ENCODE assay signal across 1 cellular context in the genomic region with DNA sequence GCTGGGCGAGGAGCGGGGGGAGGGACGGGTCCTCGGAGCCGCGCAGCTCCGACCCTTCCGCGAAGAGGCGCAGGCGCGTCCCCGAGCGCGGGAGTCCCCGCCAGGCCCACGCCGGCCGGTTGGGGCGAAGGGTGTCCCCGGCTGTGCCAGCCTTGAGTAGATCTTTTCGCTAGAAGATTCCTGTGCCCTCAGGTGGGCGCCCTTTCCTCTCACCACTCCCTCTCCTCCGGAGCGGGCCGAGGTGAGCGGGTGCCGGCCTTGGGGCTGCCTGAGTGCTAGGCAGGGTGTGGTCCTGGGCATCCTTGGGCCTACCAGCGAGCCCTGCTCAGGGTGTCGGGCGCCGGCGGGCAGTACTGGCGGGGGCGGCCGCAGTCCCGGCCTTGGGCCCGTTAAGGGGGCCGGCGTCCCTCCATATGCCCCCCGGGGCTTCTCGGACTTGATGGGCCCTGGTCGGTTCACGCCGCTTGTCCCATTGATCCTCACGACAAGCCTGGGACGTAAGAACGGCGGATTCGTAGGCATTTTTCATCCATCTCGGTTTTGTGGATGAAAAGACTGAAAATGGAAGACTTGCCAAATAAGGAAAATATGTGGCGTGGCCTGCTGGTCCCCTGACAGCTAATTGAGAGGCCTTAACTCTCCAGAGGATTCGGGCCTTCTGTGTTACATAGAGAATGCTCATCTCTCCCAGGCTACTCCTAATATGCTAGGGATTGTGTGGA.
A peak's percentile ranks its signal among the peaks of the same experiment; 100 is the strongest.
TF ChIP-seq lines count a peak whose summit lies in the region.

No MANE protein-coding gene starts in this region.

TF ChIP-seq in HepG2, 621 proteins besides CTCF, POLR2A, EP300 and RAD21 (continued from another document and continues in another):
- TF ChIP-seq, protein P1, sequence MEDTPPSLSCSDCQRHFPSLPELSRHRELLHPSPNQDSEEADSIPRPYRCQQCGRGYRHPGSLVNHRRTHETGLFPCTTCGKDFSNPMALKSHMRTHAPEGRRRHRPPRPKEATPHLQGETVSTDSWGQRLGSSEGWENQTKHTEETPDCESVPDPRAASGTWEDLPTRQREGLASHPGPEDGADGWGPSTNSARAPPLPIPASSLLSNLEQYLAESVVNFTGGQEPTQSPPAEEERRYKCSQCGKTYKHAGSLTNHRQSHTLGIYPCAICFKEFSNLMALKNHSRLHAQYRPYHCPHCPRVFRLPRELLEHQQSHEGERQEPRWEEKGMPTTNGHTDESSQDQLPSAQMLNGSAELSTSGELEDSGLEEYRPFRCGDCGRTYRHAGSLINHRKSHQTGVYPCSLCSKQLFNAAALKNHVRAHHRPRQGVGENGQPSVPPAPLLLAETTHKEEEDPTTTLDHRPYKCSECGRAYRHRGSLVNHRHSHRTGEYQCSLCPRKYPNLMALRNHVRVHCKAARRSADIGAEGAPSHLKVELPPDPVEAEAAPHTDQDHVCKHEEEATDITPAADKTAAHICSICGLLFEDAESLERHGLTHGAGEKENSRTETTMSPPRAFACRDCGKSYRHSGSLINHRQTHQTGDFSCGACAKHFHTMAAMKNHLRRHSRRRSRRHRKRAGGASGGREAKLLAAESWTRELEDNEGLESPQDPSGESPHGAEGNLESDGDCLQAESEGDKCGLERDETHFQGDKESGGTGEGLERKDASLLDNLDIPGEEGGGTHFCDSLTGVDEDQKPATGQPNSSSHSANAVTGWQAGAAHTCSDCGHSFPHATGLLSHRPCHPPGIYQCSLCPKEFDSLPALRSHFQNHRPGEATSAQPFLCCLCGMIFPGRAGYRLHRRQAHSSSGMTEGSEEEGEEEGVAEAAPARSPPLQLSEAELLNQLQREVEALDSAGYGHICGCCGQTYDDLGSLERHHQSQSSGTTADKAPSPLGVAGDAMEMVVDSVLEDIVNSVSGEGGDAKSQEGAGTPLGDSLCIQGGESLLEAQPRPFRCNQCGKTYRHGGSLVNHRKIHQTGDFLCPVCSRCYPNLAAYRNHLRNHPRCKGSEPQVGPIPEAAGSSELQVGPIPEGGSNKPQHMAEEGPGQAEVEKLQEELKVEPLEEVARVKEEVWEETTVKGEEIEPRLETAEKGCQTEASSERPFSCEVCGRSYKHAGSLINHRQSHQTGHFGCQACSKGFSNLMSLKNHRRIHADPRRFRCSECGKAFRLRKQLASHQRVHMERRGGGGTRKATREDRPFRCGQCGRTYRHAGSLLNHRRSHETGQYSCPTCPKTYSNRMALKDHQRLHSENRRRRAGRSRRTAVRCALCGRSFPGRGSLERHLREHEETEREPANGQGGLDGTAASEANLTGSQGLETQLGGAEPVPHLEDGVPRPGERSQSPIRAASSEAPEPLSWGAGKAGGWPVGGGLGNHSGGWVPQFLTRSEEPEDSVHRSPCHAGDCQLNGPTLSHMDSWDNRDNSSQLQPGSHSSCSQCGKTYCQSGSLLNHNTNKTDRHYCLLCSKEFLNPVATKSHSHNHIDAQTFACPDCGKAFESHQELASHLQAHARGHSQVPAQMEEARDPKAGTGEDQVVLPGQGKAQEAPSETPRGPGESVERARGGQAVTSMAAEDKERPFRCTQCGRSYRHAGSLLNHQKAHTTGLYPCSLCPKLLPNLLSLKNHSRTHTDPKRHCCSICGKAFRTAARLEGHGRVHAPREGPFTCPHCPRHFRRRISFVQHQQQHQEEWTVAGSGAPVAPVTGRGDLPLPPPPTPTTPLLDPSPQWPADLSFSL (CRISPR knock-in tag; IDR thresholded peaks at IDR 0.05), result no peak
- no peak for TF ChIP-seq SETDB1 (CRISPR knock-in tag; IDR thresholded peaks at IDR 0.05; ENCODE audit: borderline replicate concordance)
- no peak for TF ChIP-seq GTF3A (CRISPR knock-in tag; conservative IDR thresholded peaks at IDR 0.05)
- TF ChIP-seq ZSCAN22 (CRISPR knock-in tag; IDR thresholded peaks at IDR 0.05), result 0 out of 2 replicates have a peak, but pooled peaks have one; percentile 5
- TF ChIP-seq ELF3 (CRISPR knock-in tag; IDR thresholded peaks at IDR 0.05), result no peak
- no peak for TF ChIP-seq NFATC3 (CRISPR knock-in tag; IDR thresholded peaks at IDR 0.05)
- no peak for TF ChIP-seq MZF1 (CRISPR knock-in tag; IDR thresholded peaks at IDR 0.05; ENCODE audit: borderline replicate concordance)
- TF ChIP-seq SYNCRIP (IDR thresholded peaks at IDR 0.05; ENCODE audit: insufficient read depth, low read depth, low read length), result no peak
- TF ChIP-seq ZFYVE20 (CRISPR knock-in tag; IDR thresholded peaks at IDR 0.05; ENCODE audit: borderline replicate concordance, low read depth), result 0 out of 2 replicates have a peak, but pooled peaks have one; percentile 2
- TF ChIP-seq KLF6 (CRISPR knock-in tag; IDR thresholded peaks at IDR 0.05), result no peak
- TF ChIP-seq, protein P2, sequence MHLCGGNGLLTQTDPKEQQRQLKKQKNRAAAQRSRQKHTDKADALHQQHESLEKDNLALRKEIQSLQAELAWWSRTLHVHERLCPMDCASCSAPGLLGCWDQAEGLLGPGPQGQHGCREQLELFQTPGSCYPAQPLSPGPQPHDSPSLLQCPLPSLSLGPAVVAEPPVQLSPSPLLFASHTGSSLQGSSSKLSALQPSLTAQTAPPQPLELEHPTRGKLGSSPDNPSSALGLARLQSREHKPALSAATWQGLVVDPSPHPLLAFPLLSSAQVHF (CRISPR knock-in tag; IDR thresholded peaks at IDR 0.05), result 0 out of 2 replicates have a peak, but pooled peaks have one; percentile 18
- TF ChIP-seq GTF2F1 (IDR thresholded peaks at IDR 0.05; ENCODE audit: low read length), result no peak
- TF ChIP-seq, protein P3, sequence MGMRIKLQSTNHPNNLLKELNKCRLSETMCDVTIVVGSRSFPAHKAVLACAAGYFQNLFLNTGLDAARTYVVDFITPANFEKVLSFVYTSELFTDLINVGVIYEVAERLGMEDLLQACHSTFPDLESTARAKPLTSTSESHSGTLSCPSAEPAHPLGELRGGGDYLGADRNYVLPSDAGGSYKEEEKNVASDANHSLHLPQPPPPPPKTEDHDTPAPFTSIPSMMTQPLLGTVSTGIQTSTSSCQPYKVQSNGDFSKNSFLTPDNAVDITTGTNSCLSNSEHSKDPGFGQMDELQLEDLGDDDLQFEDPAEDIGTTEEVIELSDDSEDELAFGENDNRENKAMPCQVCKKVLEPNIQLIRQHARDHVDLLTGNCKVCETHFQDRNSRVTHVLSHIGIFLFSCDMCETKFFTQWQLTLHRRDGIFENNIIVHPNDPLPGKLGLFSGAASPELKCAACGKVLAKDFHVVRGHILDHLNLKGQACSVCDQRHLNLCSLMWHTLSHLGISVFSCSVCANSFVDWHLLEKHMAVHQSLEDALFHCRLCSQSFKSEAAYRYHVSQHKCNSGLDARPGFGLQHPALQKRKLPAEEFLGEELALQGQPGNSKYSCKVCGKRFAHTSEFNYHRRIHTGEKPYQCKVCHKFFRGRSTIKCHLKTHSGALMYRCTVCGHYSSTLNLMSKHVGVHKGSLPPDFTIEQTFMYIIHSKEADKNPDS (CRISPR knock-in tag; IDR thresholded peaks at IDR 0.05), result no peak
- TF ChIP-seq, protein P4, sequence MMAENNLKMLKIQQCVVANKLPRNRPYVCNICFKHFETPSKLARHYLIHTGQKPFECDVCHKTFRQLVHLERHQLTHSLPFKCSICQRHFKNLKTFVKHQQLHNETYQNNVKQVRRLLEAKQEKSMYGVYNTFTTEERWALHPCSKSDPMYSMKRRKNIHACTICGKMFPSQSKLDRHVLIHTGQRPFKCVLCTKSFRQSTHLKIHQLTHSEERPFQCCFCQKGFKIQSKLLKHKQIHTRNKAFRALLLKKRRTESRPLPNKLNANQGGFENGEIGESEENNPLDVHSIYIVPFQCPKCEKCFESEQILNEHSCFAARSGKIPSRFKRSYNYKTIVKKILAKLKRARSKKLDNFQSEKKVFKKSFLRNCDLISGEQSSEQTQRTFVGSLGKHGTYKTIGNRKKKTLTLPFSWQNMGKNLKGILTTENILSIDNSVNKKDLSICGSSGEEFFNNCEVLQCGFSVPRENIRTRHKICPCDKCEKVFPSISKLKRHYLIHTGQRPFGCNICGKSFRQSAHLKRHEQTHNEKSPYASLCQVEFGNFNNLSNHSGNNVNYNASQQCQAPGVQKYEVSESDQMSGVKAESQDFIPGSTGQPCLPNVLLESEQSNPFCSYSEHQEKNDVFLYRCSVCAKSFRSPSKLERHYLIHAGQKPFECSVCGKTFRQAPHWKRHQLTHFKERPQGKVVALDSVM (CRISPR knock-in tag; IDR thresholded peaks at IDR 0.05), result no peak
- TF ChIP-seq, protein P5, sequence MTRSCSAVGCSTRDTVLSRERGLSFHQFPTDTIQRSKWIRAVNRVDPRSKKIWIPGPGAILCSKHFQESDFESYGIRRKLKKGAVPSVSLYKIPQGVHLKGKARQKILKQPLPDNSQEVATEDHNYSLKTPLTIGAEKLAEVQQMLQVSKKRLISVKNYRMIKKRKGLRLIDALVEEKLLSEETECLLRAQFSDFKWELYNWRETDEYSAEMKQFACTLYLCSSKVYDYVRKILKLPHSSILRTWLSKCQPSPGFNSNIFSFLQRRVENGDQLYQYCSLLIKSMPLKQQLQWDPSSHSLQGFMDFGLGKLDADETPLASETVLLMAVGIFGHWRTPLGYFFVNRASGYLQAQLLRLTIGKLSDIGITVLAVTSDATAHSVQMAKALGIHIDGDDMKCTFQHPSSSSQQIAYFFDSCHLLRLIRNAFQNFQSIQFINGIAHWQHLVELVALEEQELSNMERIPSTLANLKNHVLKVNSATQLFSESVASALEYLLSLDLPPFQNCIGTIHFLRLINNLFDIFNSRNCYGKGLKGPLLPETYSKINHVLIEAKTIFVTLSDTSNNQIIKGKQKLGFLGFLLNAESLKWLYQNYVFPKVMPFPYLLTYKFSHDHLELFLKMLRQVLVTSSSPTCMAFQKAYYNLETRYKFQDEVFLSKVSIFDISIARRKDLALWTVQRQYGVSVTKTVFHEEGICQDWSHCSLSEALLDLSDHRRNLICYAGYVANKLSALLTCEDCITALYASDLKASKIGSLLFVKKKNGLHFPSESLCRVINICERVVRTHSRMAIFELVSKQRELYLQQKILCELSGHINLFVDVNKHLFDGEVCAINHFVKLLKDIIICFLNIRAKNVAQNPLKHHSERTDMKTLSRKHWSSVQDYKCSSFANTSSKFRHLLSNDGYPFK (CRISPR knock-in tag; IDR thresholded peaks at IDR 0.05; ENCODE audit: borderline replicate concordance), result no peak; the same call in 1 of the 2 replicates
- TF ChIP-seq, protein P6, sequence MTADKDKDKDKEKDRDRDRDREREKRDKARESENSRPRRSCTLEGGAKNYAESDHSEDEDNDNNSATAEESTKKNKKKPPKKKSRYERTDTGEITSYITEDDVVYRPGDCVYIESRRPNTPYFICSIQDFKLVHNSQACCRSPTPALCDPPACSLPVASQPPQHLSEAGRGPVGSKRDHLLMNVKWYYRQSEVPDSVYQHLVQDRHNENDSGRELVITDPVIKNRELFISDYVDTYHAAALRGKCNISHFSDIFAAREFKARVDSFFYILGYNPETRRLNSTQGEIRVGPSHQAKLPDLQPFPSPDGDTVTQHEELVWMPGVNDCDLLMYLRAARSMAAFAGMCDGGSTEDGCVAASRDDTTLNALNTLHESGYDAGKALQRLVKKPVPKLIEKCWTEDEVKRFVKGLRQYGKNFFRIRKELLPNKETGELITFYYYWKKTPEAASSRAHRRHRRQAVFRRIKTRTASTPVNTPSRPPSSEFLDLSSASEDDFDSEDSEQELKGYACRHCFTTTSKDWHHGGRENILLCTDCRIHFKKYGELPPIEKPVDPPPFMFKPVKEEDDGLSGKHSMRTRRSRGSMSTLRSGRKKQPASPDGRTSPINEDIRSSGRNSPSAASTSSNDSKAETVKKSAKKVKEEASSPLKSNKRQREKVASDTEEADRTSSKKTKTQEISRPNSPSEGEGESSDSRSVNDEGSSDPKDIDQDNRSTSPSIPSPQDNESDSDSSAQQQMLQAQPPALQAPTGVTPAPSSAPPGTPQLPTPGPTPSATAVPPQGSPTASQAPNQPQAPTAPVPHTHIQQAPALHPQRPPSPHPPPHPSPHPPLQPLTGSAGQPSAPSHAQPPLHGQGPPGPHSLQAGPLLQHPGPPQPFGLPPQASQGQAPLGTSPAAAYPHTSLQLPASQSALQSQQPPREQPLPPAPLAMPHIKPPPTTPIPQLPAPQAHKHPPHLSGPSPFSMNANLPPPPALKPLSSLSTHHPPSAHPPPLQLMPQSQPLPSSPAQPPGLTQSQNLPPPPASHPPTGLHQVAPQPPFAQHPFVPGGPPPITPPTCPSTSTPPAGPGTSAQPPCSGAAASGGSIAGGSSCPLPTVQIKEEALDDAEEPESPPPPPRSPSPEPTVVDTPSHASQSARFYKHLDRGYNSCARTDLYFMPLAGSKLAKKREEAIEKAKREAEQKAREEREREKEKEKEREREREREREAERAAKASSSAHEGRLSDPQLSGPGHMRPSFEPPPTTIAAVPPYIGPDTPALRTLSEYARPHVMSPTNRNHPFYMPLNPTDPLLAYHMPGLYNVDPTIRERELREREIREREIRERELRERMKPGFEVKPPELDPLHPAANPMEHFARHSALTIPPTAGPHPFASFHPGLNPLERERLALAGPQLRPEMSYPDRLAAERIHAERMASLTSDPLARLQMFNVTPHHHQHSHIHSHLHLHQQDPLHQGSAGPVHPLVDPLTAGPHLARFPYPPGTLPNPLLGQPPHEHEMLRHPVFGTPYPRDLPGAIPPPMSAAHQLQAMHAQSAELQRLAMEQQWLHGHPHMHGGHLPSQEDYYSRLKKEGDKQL (CRISPR knock-in tag; IDR thresholded peaks at IDR 0.05; ENCODE audit: low read depth), result no peak
- TF ChIP-seq ZNF780A (CRISPR knock-in tag; IDR thresholded peaks at IDR 0.05), result no peak
- no peak for TF ChIP-seq RBM22 (optimal IDR thresholded peaks at IDR 0.05; ENCODE audit: low read length)
- TF ChIP-seq SIN3A (IDR thresholded peaks at IDR 0.05; ENCODE audit: borderline replicate concordance, low read depth, low read length), result peak; percentile 47; the same call in 1 of the 2 replicates
- no peak for TF ChIP-seq SALL1 (CRISPR knock-in tag; IDR thresholded peaks at IDR 0.05)
- no peak for TF ChIP-seq MTA3 (CRISPR knock-in tag; IDR thresholded peaks at IDR 0.05)
- no peak for TF ChIP-seq FIP1L1 (IDR thresholded peaks at IDR 0.05; ENCODE audit: borderline replicate concordance, insufficient read depth, low read depth, low read length)
- no peak for TF ChIP-seq ARHGAP35 (CRISPR knock-in tag; IDR thresholded peaks at IDR 0.05; ENCODE audit: borderline replicate concordance)
- peak; percentile 66; the same call in 1 of the 2 replicates for TF ChIP-seq HIVEP1 (CRISPR knock-in tag; IDR thresholded peaks at IDR 0.05)
- no peak for TF ChIP-seq ZNF496 (CRISPR knock-in tag; IDR thresholded peaks at IDR 0.05; ENCODE audit: insufficient replicate concordance)
- TF ChIP-seq CEBPB (IDR thresholded peaks at IDR 0.05; ENCODE audit: borderline replicate concordance, low read depth, low read length), result no peak
- TF ChIP-seq STAT5B (CRISPR knock-in tag; IDR thresholded peaks at IDR 0.05), result 0 out of 2 replicates have a peak, but pooled peaks have one; percentile 33
- TF ChIP-seq, protein P7, sequence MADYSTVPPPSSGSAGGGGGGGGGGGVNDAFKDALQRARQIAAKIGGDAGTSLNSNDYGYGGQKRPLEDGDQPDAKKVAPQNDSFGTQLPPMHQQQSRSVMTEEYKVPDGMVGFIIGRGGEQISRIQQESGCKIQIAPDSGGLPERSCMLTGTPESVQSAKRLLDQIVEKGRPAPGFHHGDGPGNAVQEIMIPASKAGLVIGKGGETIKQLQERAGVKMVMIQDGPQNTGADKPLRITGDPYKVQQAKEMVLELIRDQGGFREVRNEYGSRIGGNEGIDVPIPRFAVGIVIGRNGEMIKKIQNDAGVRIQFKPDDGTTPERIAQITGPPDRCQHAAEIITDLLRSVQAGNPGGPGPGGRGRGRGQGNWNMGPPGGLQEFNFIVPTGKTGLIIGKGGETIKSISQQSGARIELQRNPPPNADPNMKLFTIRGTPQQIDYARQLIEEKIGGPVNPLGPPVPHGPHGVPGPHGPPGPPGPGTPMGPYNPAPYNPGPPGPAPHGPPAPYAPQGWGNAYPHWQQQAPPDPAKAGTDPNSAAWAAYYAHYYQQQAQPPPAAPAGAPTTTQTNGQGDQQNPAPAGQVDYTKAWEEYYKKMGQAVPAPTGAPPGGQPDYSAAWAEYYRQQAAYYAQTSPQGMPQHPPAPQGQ (CRISPR knock-in tag; IDR thresholded peaks at IDR 0.05; ENCODE audit: borderline replicate concordance), result no peak; the same call in 1 of the 2 replicates
